ENCODE assay signal across 26 cellular contexts in genomic region chr15:36748743-36749142, GRCh38.
"Had no signal": no experiment of that assay in that cellular context is flagged by ENCODE, and none has a peak within 500 bp of the region (broad histone marks: within the 10 kb centered on the region; RNA-seq: fewer than 3 reads in every experiment).

No MANE protein-coding gene starts in this region.

- H3K27ac Mint-ChIP-seq: activated CD4-positive, alpha-beta T cell treated with anti-CD3 and anti-CD28 coated beads, Interleukin-2, amount 10 ng/mL, durations not matched to agents 24 days and 14 days; activated CD8-positive, alpha-beta T cell treated with anti-CD3 and anti-CD28 coated beads, Interleukin-2, amount 10 ng/mL, durations not matched to agents 7 days and 5 days; activated naive CD4-positive, alpha-beta T cell treated with anti-CD3 and anti-CD28 coated beads, Interleukin-2, amount 50 U/mL, for 24 hours; activated naive CD8-positive, alpha-beta T cell treated with anti-CD3 and anti-CD28 coated beads, Interleukin-2, amount 10 ng/mL, durations not matched to agents 7 days and 5 days; activated T-cell treated with anti-CD3 and anti-CD28 coated beads, Interleukin-2, amount 50 U/mL, for 24 hours; activated T-helper 2 cell treated with anti-CD3 and anti-CD28 coated beads, Interferon-gamma antibody, Interleukin-2, Interleukin-4, amounts not matched to agents 10 μg/mL and 5 μg/mL and 100 μg/mL, durations not matched to agents 14 hours and 24 hours and 36 hours had no signal

- H3K27me3 Mint-ChIP-seq: activated CD4-positive, alpha-beta T cell treated with anti-CD3 and anti-CD28 coated beads, Interleukin-2, amount 10 ng/mL, durations not matched to agents 24 days and 14 days; activated naive CD4-positive, alpha-beta T cell treated with anti-CD3 and anti-CD28 coated beads, Interleukin-2, amount 50 U/mL, for 24 hours; activated naive CD8-positive, alpha-beta T cell treated with anti-CD3 and anti-CD28 coated beads, Interleukin-2, amount 10 ng/mL, durations not matched to agents 7 days and 5 days; activated T-cell treated with anti-CD3 and anti-CD28 coated beads, Interleukin-2, amount 50 U/mL, for 24 hours had no signal

- H3K4me3 Mint-ChIP-seq: activated CD4-positive, alpha-beta T cell treated with anti-CD3 and anti-CD28 coated beads, Interleukin-2, amount 10 ng/mL, durations not matched to agents 24 days and 14 days; activated CD8-positive, alpha-beta T cell treated with anti-CD3 and anti-CD28 coated beads, Interleukin-2, amount 10 ng/mL, durations not matched to agents 7 days and 5 days; activated naive CD4-positive, alpha-beta T cell treated with anti-CD3 and anti-CD28 coated beads, Interleukin-2, amount 50 U/mL, for 24 hours; activated naive CD8-positive, alpha-beta T cell treated with anti-CD3 and anti-CD28 coated beads, Interleukin-2, amount 10 ng/mL, durations not matched to agents 7 days and 5 days; activated T-cell treated with anti-CD3 and anti-CD28 coated beads, Interleukin-2, amount 50 U/mL, for 24 hours had no signal

- DNase-seq: activated CD4-positive, alpha-beta T cell treated with anti-CD3 and anti-CD28 coated beads, Interleukin-2, amount 10 ng/mL, durations not matched to agents 24 days and 14 days; activated CD4-positive, alpha-beta T cell treated with anti-CD3 and anti-CD28 coated beads, Interleukin-2, amount 50 U/mL, for 4 hours; activated CD8-positive, alpha-beta T cell treated with anti-CD3 and anti-CD28 coated beads, Interleukin-2, amount 10 ng/mL, durations not matched to agents 7 days and 5 days; activated gamma-delta T cell; activated naive CD4-positive, alpha-beta T cell treated with Interleukin-2 at 50 U/mL for 16 hours; activated naive CD8-positive, alpha-beta T cell treated with anti-CD3 and anti-CD28 coated beads, Interleukin-2, amount 10 ng/mL, durations not matched to agents 7 days and 5 days; activated T-cell treated with anti-CD3 and anti-CD28 coated beads, Interleukin-2, amount 50 U/mL, for 24 hours; amygdala; Kasumi-1; KG1; MG63; NCI-H1048; NCI-H1105 treated with DMSO at 0.1 percent for 48 hours; NCI-H1436; NCI-H1694; NCI-H1930; NCI-H2081 treated with DMSO at 0.1 percent for 48 hours; NCI-H345; NCI-H524 treated with DMSO at 0.1 percent for 48 hours; SHP77; SJCRH30; T1000; WERI-Rb-1 had no signal

- ATAC-seq: activated CD8-positive, alpha-beta T cell treated with anti-CD3 and anti-CD28 coated beads, Interleukin-2, amount 10 ng/mL, durations not matched to agents 7 days and 5 days; Panc1 had no signal

- H3K4me1 Mint-ChIP-seq: activated CD4-positive, alpha-beta T cell treated with anti-CD3 and anti-CD28 coated beads, Interleukin-2, amount 10 ng/mL, durations not matched to agents 24 days and 14 days; activated naive CD4-positive, alpha-beta T cell treated with anti-CD3 and anti-CD28 coated beads, Interleukin-2, amount 50 U/mL, for 24 hours; activated naive CD8-positive, alpha-beta T cell treated with anti-CD3 and anti-CD28 coated beads, Interleukin-2, amount 10 ng/mL, durations not matched to agents 7 days and 5 days had no signal

- H3K9me3 Mint-ChIP-seq: activated CD4-positive, alpha-beta T cell treated with anti-CD3 and anti-CD28 coated beads, Interleukin-2, amount 10 ng/mL, durations not matched to agents 24 days and 14 days; activated naive CD4-positive, alpha-beta T cell treated with anti-CD3 and anti-CD28 coated beads, Interleukin-2, amount 50 U/mL, for 24 hours; activated naive CD8-positive, alpha-beta T cell treated with anti-CD3 and anti-CD28 coated beads, Interleukin-2, amount 10 ng/mL, durations not matched to agents 7 days and 5 days; activated T-cell treated with anti-CD3 and anti-CD28 coated beads, Interleukin-2, amount 50 U/mL, for 24 hours; activated T-helper 2 cell treated with anti-CD3 and anti-CD28 coated beads, Interferon-gamma antibody, Interleukin-2, Interleukin-4, amounts not matched to agents 10 μg/mL and 5 μg/mL and 100 μg/mL, durations not matched to agents 14 hours and 24 hours and 36 hours had no signal
